ENCODE assay signal across 10 cellular contexts in genomic region chr9:124008307-124008854, GRCh38. TPM values are rescaled to one million over a fixed set of nuclear protein-coding genes. Genes with fewer than 3 reads are reported as not detected.
A peak's percentile ranks its signal among the peaks of the same experiment; 100 is the strongest.
DNase-seq lines count a peak whose midpoint lies in the region; ATAC-seq and TF ChIP-seq lines count a peak whose summit lies in the region.
"Had no signal": no experiment of that assay in that cellular context is flagged by ENCODE, and none has a peak within 500 bp of the region (broad histone marks: within the 10 kb centered on the region; RNA-seq: fewer than 3 reads in every experiment).

No MANE protein-coding gene starts in this region.

- in situ Hi-C loops in Panc1 (cut with HindIII; ENCODE audit: low pct_unique_long_range_greater_than_20kb, low sequenced_read_pairs) = no loop called here

- BruUV-seq in Panc1 (replicated peaks; lab: Mats Ljungman, UMichigan) = no TSS peak

- no peak overlapping the region for H3K27ac ChIP-seq in Panc1 (ENCODE audit: low read length)
- H3K27ac ChIP-seq in iPS-18a (ENCODE audit: low read length) = no peak overlapping the region
- H3K27ac ChIP-seq: ovary had no signal

- H3K9me3 ChIP-seq in Panc1 (ENCODE audit: control insufficient read depth, insufficient read depth, low read depth, low read length) (no peaks in the 10 kb centered on the region), iPS-18a (ENCODE audit: control insufficient read depth, low read depth, low read length) (no peaks in the 10 kb centered on the region)
- H3K9me3 ChIP-seq: ovary had no signal

- intact Hi-C loops in Panc1 (cut with micrococcal nuclease; ENCODE audit: unreplicated experiment) = no loop called here

- CTCF ChIA-PET in Panc1 (lab: Charles Lee) = no interaction called here

- H3K36me3 ChIP-seq in Panc1 (ENCODE audit: control insufficient read depth, insufficient read depth, low read length) = no peaks in the 10 kb centered on the region
- H3K36me3 ChIP-seq in iPS-18a (ENCODE audit: control insufficient read depth, low read depth, low read length) = no peaks in the 10 kb centered on the region
- H3K36me3 ChIP-seq: ovary had no signal

- ATAC-seq in Panc1 = peak; percentile 54; the same call in 1 of the 2 replicates

- TF ChIP-seq CTCF in Panc1 (IDR thresholded peaks at IDR 0.05) = no peak

- H3K4me3 ChIP-seq in Panc1 (ENCODE audit: low read depth in 2 of 2, low read length in 2 of 2) = peak overlapping the region; percentile 32 to 33
- H3K4me3 ChIP-seq in iPS-18a (ENCODE audit: low read length) = peak overlapping the region; percentile 56
- H3K4me3 ChIP-seq: ovary had no signal

- no peak overlapping the region for H3K9ac ChIP-seq in iPS-18a (ENCODE audit: low read length)

- H3K27me3 ChIP-seq in Panc1 (ENCODE audit: control insufficient read depth, insufficient read depth, low read length) = peaks cover 26% of the 10 kb centered on the region
- peaks cover 98% of the 10 kb centered on the region for H3K27me3 ChIP-seq in iPS-18a (ENCODE audit: control insufficient read depth, insufficient read depth, low read length)

- H3K4me1 ChIP-seq in Panc1 (ENCODE audit: control insufficient read depth, insufficient read depth, low read length) = no peaks in the 10 kb centered on the region
- H3K4me1 ChIP-seq in iPS-18a (ENCODE audit: control insufficient read depth, low read depth, low read length) = peaks cover 41% of the 10 kb centered on the region

- DNase-seq in stimulated activated CD4-positive, alpha-beta T cell treated with anti-CD3 and anti-CD28 coated beads, Interleukin-4, amount 100 ng/mL, for 24 hours = peak; percentile 28
- no peak for DNase-seq in stimulated activated CD4-positive, alpha-beta T cell treated with anti-CD3 and anti-CD28 coated beads, Interleukin-4, amount 100 ng/mL, for 1 hour
- no peak for DNase-seq in Panc1 (ENCODE audit: low read depth, low spot score)
- no peak for DNase-seq in Ammon's horn (ENCODE audit: low spot score)
- no peak for DNase-seq in UCSD-AML1 (lab: John Stamatoyannopoulos, UW; ENCODE audit: unreplicated experiment)
- DNase-seq in amniotic stem cell (lab: John Stamatoyannopoulos, UW) = no peak
- DNase-seq in cerebellar cortex (ENCODE audit: low spot score) = no peak
- DNase-seq: ovary had no signal

- POLR2A ChIA-PET in Panc1 (lab: Charles Lee) = no interaction called here

RNA-seq across cellular contexts. Expression of gene LHX2, which starts 3.2 kb away (rescaled TPM):
- total RNA-seq in Panc1 (2021; ENCODE audit: unreplicated experiment) = 0.36 TPM
- not detected for polyA plus RNA-seq in Panc1 (2012; ENCODE audit: insufficient read length)
- total RNA-seq: subcutaneous adipose tissue had no signal
